ENCODE assay signal across 8 cellular contexts in genomic region chr13:52070929-52071523, GRCh38. TPM values are rescaled to one million over a fixed set of nuclear protein-coding genes. Genes with fewer than 3 reads are reported as not detected.
A peak's percentile ranks its signal among the peaks of the same experiment; 100 is the strongest.
DNase-seq lines count a peak whose midpoint lies in the region; ATAC-seq and TF ChIP-seq lines count a peak whose summit lies in the region.

No MANE protein-coding gene starts in this region.

- H3K9me3 Mint-ChIP-seq in stimulated activated naive CD8-positive, alpha-beta T cell treated with anti-CD3 and anti-CD28 coated beads, Interleukin-15, amount 100 ng/mL, for 72 hours, result peaks cover 8 to 29% of the 10 kb centered on the region in 2 donors

- H3K27ac ChIP-seq in right atrium auricular region, result no peak overlapping the region
- H3K27ac ChIP-seq in PC-3 (ENCODE audit: low read length), result no peak overlapping the region

- POLR2A ChIA-PET in PC-3 (lab: Charles Lee; ENCODE audit: unreplicated experiment), result no interaction called here

- peak; percentile 36 for ATAC-seq in Right ventricle myocardium superior (ENCODE audit: poor library complexity)
- no peak for ATAC-seq in PC-3
- peak; percentile 87 for ATAC-seq in stimulated activated naive CD8-positive, alpha-beta T cell treated with anti-CD3 and anti-CD28 coated beads, Interleukin-15, amount 100 ng/mL, for 72 hours

- H3K4me3 ChIP-seq in right atrium auricular region, result no peak overlapping the region
- no peak overlapping the region for H3K4me3 ChIP-seq in PC-3 (ENCODE audit: low read length)

- peaks cover 13% of the 10 kb centered on the region for H3K4me1 Mint-ChIP-seq in stimulated activated naive CD8-positive, alpha-beta T cell treated with anti-CD3 and anti-CD28 coated beads, Interleukin-15, amount 100 ng/mL, for 72 hours

- H3K27ac Mint-ChIP-seq in stimulated activated naive CD8-positive, alpha-beta T cell treated with anti-CD3 and anti-CD28 coated beads, Interleukin-15, amount 100 ng/mL, for 72 hours, result no peak overlapping the region

- H3K27me3 ChIP-seq in right atrium auricular region (no peaks in the 10 kb centered on the region), PC-3 (ENCODE audit: low read length) (no peaks in the 10 kb centered on the region)

- H3K4me3 Mint-ChIP-seq in stimulated activated naive CD8-positive, alpha-beta T cell treated with anti-CD3 and anti-CD28 coated beads, Interleukin-15, amount 100 ng/mL, for 72 hours, result no peak overlapping the region

- no peaks in the 10 kb centered on the region for H3K9me2 ChIP-seq in PC-3 (replicated peaks; ENCODE audit: low read length)

- H3F3A ChIP-seq in PC-3 (ENCODE audit: low read length, unreplicated experiment), result no peaks in the 10 kb centered on the region

- no TSS peak for BruUV-seq in PC-3 (replicated peaks; lab: Mats Ljungman, UMichigan)

- H3K27me3 Mint-ChIP-seq in stimulated activated naive CD8-positive, alpha-beta T cell treated with anti-CD3 and anti-CD28 coated beads, Interleukin-15, amount 100 ng/mL, for 72 hours, result peaks cover 37% of the 10 kb centered on the region

- intact Hi-C loops in Right ventricle myocardium superior (cut with DNase I), result no loop called here
- intact Hi-C loops in PC-3 (cut with micrococcal nuclease), result no loop called here

- TF ChIP-seq CTCF in right atrium auricular region (IDR thresholded peaks at IDR 0.05) (peak in 1 of 2 donors; percentile 11), PC-3 (conservative IDR thresholded peaks at IDR 0.05; ENCODE audit: low read depth, low read length) (0 out of 2 replicates have a peak, but pooled peaks have one; percentile 12)

- no peak overlapping the region for H3K9ac ChIP-seq in PC-3 (ENCODE audit: low read length)

- H2AFZ ChIP-seq in PC-3 (ENCODE audit: low read length), result no peak overlapping the region

- H3K4me1 ChIP-seq in right atrium auricular region (no peaks in the 10 kb centered on the region), PC-3 (ENCODE audit: insufficient read depth, low read length) (no peaks in the 10 kb centered on the region)

- DNase-seq in Right ventricle myocardium superior, result no peak
- no peak for DNase-seq in right atrium auricular region (ENCODE audit: low spot score)
- DNase-seq in PC-3, result no peak
- peak; percentile 38 for DNase-seq in dermis blood vessel endothelial cell
- DNase-seq in stimulated activated naive CD8-positive, alpha-beta T cell treated with anti-CD3 and anti-CD28 coated beads, Interleukin-15, amount 100 ng/mL, for 72 hours, result peak in 1 of 2 donors; percentile 10
- DNase-seq in inferior parietal cortex (ENCODE audit: extremely low spot score), result no peak
- DNase-seq in central memory CD4-positive, alpha-beta T cell, result no peak
- DNase-seq in SHP77 (lab: John Stamatoyannopoulos, UW), result no peak

- H3K79me2 ChIP-seq in PC-3 (ENCODE audit: low read length), result no peaks in the 10 kb centered on the region

- no peaks in the 10 kb centered on the region for H4K20me1 ChIP-seq in PC-3 (ENCODE audit: low read length)

- H3K9me3 ChIP-seq in right atrium auricular region (peaks cover 0 to 22% of the 10 kb centered on the region in 2 donors), PC-3 (ENCODE audit: low read length) (peaks cover 13% of the 10 kb centered on the region; the same call in 1 of the 2 replicates)

- CTCF ChIA-PET in PC-3 (lab: Charles Lee), result no interaction called here

- H3K4me2 ChIP-seq in PC-3 (ENCODE audit: low read length), result no peak overlapping the region

- H3K36me3 ChIP-seq in right atrium auricular region (no peaks in the 10 kb centered on the region), PC-3 (ENCODE audit: low read depth, low read length) (no peaks in the 10 kb centered on the region)

RNA-seq across cellular contexts. Expression of gene UTP14C, which starts 46.5 kb away (rescaled TPM):
- total RNA-seq in Right ventricle myocardium superior, result 9.1 TPM
- total RNA-seq in right atrium auricular region, result 10 to 100 TPM; 13.1 to 15.0 TPM
- 5.0 and 7.4 TPM in 2 replicates for total RNA-seq in PC-3 (2014; rRNA removed)
- total RNA-seq in dermis blood vessel endothelial cell, result 14.6 and 17.3 TPM in 2 replicates

RNA-seq across cellular contexts. Expression of gene NEK5, which starts 57.8 kb away (rescaled TPM):
- 0.13 TPM for total RNA-seq in Right ventricle myocardium superior
- total RNA-seq in right atrium auricular region, result 1 to 10 TPM in 1 of 2 donors, under 1 TPM in 1; 0.55 to 1.1 TPM
- total RNA-seq in PC-3 (2014; rRNA removed), result 0.07 TPM in 1 of 2 replicates, not detected in the other
- 0.05 and 0.34 TPM in 2 replicates for total RNA-seq in dermis blood vessel endothelial cell

RNA-seq across cellular contexts. Expression of gene ALG11, which starts 58.8 kb away (rescaled TPM):
- total RNA-seq in Right ventricle myocardium superior (17.8 TPM), right atrium auricular region (10 to 100 TPM; 10.5 to 19.2 TPM), PC-3 (2014; rRNA removed) (7.3 and 9.0 TPM in 2 replicates), dermis blood vessel endothelial cell (20.3 and 31.5 TPM in 2 replicates)

RNA-seq across cellular contexts. Expression of gene ATP7B, which starts 59.8 kb away (rescaled TPM):
- total RNA-seq in Right ventricle myocardium superior (3.6 TPM), right atrium auricular region (1 to 10 TPM; 4.3 to 6.5 TPM), PC-3 (2014; rRNA removed) (4.4 and 5.2 TPM in 2 replicates), dermis blood vessel endothelial cell (6.1 and 12.3 TPM in 2 replicates)
